10 cellular contexts compared by ENCODE assay signal in the genomic region with DNA sequence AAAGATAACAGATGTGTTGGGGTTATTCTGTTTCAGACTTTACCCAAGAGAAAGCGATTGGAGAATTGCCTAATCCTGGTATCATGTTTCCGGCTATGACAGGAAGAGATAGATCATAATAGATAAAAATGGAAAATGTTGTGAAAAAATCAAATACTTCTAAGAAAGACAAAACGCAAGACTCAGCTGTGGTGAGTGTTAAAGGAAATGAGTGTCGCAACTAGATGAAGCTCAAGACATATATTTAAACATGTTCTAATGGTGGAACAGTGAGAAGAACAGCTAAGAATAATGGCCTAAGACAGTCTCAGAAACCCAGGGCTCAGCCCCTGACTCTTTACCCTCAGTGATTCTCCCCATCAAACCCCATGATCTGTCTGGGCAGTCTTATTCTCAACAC.
DNase-seq lines count a peak whose midpoint lies in the region; ATAC-seq and TF ChIP-seq lines count a peak whose summit lies in the region.
"Had no signal": no experiment of that assay in that cellular context is flagged by ENCODE, and none has a peak within 500 bp of the region (broad histone marks: within the 10 kb centered on the region; RNA-seq: fewer than 3 reads in every experiment).

No MANE protein-coding gene starts in this region.

- H3K27me3 Mint-ChIP-seq in activated naive CD4-positive, alpha-beta T cell treated with anti-CD3 and anti-CD28 coated beads for 36 hours (ENCODE audit: low read depth), result no peaks in the 10 kb centered on the region

- intact Hi-C loops in activated naive CD4-positive, alpha-beta T cell treated with anti-CD3 and anti-CD28 coated beads for 36 hours (cut with micrococcal nuclease), result loop anchor here (5.0 kb wide), 1 partner anchor 52 kb away; no protein-coding TSS in a partner anchor

- no peak overlapping the region for H3K4me3 ChIP-seq in foreskin fibroblast (ENCODE audit: low read depth in 1 of 2, low read length in 2 of 2)
- no peak overlapping the region for H3K4me3 ChIP-seq in thymus (ENCODE audit: low read length)
- H3K4me3 ChIP-seq: suprapubic skin had no signal

- peaks cover 2% of the 10 kb centered on the region for H3K9me3 Mint-ChIP-seq in activated naive CD4-positive, alpha-beta T cell treated with anti-CD3 and anti-CD28 coated beads for 36 hours

- ATAC-seq in GM19351 (IDR thresholded peaks at IDR 0.05; ENCODE audit: unreplicated experiment), result no peak
- no peak for ATAC-seq in HG02938 (IDR thresholded peaks at IDR 0.05; ENCODE audit: unreplicated experiment)

- H3K4me1 Mint-ChIP-seq in activated naive CD4-positive, alpha-beta T cell treated with anti-CD3 and anti-CD28 coated beads for 36 hours (ENCODE audit: low read depth), result peaks cover 33% of the 10 kb centered on the region

- DNase-seq in activated naive CD4-positive, alpha-beta T cell treated with anti-CD3 and anti-CD28 coated beads for 36 hours, result peak; percentile 20
- no peak for DNase-seq in activated naive CD4-positive, alpha-beta T cell treated with anti-CD3 and anti-CD28 coated beads, Interleukin-2, amount 50 U/mL, for 16 hours
- DNase-seq in SKM-1 treated with dmso at 0.1 percent for 144 hours (lab: John Stamatoyannopoulos, UW; ENCODE audit: unreplicated experiment) (peak; percentile 89), foreskin fibroblast (peak; percentile 67 to 75), NCI-H128 (lab: John Stamatoyannopoulos, UW; ENCODE audit: unreplicated experiment) (no peak)
- DNase-seq: COR-L47 had no signal

- H3K27me3 ChIP-seq in thymus (ENCODE audit: control insufficient read depth, insufficient read depth), result no peaks in the 10 kb centered on the region
- H3K27me3 ChIP-seq: suprapubic skin had no signal

- H3K4me3 Mint-ChIP-seq in activated naive CD4-positive, alpha-beta T cell treated with anti-CD3 and anti-CD28 coated beads for 36 hours, result no peak overlapping the region

- no peaks in the 10 kb centered on the region for H3K4me1 ChIP-seq in thymus (ENCODE audit: control insufficient read depth, insufficient read depth, low read length)
- H3K4me1 ChIP-seq: suprapubic skin had no signal

- no peaks in the 10 kb centered on the region for H3K9me3 ChIP-seq in thymus (ENCODE audit: control insufficient read depth)
- H3K9me3 ChIP-seq: suprapubic skin had no signal

- H3K36me3 ChIP-seq in thymus (ENCODE audit: control insufficient read depth, insufficient read depth), result no peaks in the 10 kb centered on the region
- H3K36me3 ChIP-seq: suprapubic skin had no signal

- H3K36me3 Mint-ChIP-seq in activated naive CD4-positive, alpha-beta T cell treated with anti-CD3 and anti-CD28 coated beads for 36 hours (ENCODE audit: low read depth), result no peaks in the 10 kb centered on the region

- peak overlapping the region; percentile 56 for H3K27ac ChIP-seq in thymus (ENCODE audit: low read depth)
- H3K27ac ChIP-seq: suprapubic skin had no signal

- CTCF ChIA-PET in activated naive CD4-positive, alpha-beta T cell treated with anti-CD3 and anti-CD28 coated beads for 36 hours (lab: Charles Lee), result interaction anchor here (0.6 to 1.2 kb wide), 4 partner anchors 32 to 145 kb away, joined by 3 to 5 read pairs (median 4); no protein-coding TSS in a partner anchor

- WGBS in thymus, result 6% methylated on average over 4 of the region's 4 CpGs

- no peak for TF ChIP-seq CTCF in foreskin fibroblast (IDR thresholded peaks at IDR 0.05; ENCODE audit: low read depth, low read length)

- peak overlapping the region; percentile 66 for H3K27ac Mint-ChIP-seq in activated naive CD4-positive, alpha-beta T cell treated with anti-CD3 and anti-CD28 coated beads for 36 hours

Comparison
In these comparisons a context has a peak if more than half of its experiments do, and no peak if none do; other contexts are left out.
1. DNase-seq: peak in activated naive CD4-positive, alpha-beta T cell treated with anti-CD3 and anti-CD28 coated beads for 36 hours (single experiment), SKM-1 treated with dmso at 0.1 percent for 144 hours (single experiment) and foreskin fibroblast (2 of 2); none in activated naive CD4-positive, alpha-beta T cell treated with anti-CD3 and anti-CD28 coated beads, Interleukin-2, amount 50 U/mL, for 16 hours (single experiment) and NCI-H128 (single experiment).